ENCODE assay signal across 22 cellular contexts in genomic region chr19:30590596-30591229, GRCh38.
DNase-seq lines count a peak whose midpoint lies in the region; ATAC-seq and TF ChIP-seq lines count a peak whose summit lies in the region.
"Had no signal": no experiment of that assay in that cellular context is flagged by ENCODE, and none has a peak within 500 bp of the region (broad histone marks: within the 10 kb centered on the region; RNA-seq: fewer than 3 reads in every experiment).

No MANE protein-coding gene starts in this region.

- H3K27ac ChIP-seq in temporal lobe (ENCODE audit: low read depth, low read length) = peak overlapping the region; percentile 85
- H3K27ac ChIP-seq in uterus = no peak overlapping the region
- H3K27ac ChIP-seq: BLaER1 treated with 17β-estradiol and CSF1 and Interleukin-3, amounts not matched to agents 10 nM and 100 nM had no signal

- DNase-seq in left ventricle myocardium superior (no peak), cardiac septum (ENCODE audit: low spot score) (no peak), head of caudate nucleus (peak in 41 of 42 donors; percentile 13 to 92 (median 72)), neural crest cell (ENCODE audit: low read depth, low spot score) (no peak), NCI-H2029 treated with DMSO at 0.1 percent for 48 hours (lab: John Stamatoyannopoulos, UW) (no peak), uterus (no peak)
- no peak for DNase-seq in activated T-cell treated with anti-CD3 and anti-CD28 coated beads, Interleukin-2, amount 50 U/mL, for 72 hours
- DNase-seq: 8988T; CD8-positive, alpha-beta T cell; GOT3; Karpas-422; MM.1S; NCI-H1092 treated with DMSO at 0.1 percent for 48 hours; NCI-H2081 treated with DMSO at 0.1 percent for 48 hours; NCI-H446 treated with DMSO at 0.1 percent for 48 hours; PC-3; RPMI8226; SIG-M5 had no signal

- intact Hi-C loops in left ventricle myocardium superior (cut with micrococcal nuclease) = no loop called here
- intact Hi-C loops in cardiac septum (cut with DNase I) = no loop called here
- intact Hi-C loops in head of caudate nucleus (cut with DNase I) = no loop called here
- intact Hi-C loops in uterus (cut with DNase I; ENCODE audit: low total_unique reads) = no loop called here

- H3K36me3 Mint-ChIP-seq in neural crest cell (ENCODE audit: low read depth) = peaks cover 14% of the 10 kb centered on the region
- no peaks in the 10 kb centered on the region for H3K36me3 Mint-ChIP-seq in activated T-cell treated with anti-CD3 and anti-CD28 coated beads, Interleukin-2, amount 50 U/mL, for 72 hours (ENCODE audit: insufficient read depth in 2 of 2)
- H3K36me3 Mint-ChIP-seq: CD8-positive, alpha-beta T cell had no signal

- H3K4me3 Mint-ChIP-seq in neural crest cell = no peak overlapping the region
- H3K4me3 Mint-ChIP-seq in activated T-cell treated with anti-CD3 and anti-CD28 coated beads, Interleukin-2, amount 50 U/mL, for 72 hours = no peak overlapping the region
- H3K4me3 Mint-ChIP-seq: CD8-positive, alpha-beta T cell; IgD-negative memory B cell had no signal

- no peaks in the 10 kb centered on the region for H3K9me3 ChIP-seq in uterus
- H3K9me3 ChIP-seq: BLaER1 treated with 17β-estradiol and CSF1 and Interleukin-3, amounts not matched to agents 10 nM and 100 nM had no signal

- H3K9me3 Mint-ChIP-seq in neural crest cell = peaks cover 2% of the 10 kb centered on the region
- peaks cover 1 to 2% of the 10 kb centered on the region in 2 donors for H3K9me3 Mint-ChIP-seq in activated T-cell treated with anti-CD3 and anti-CD28 coated beads, Interleukin-2, amount 50 U/mL, for 72 hours
- H3K9me3 Mint-ChIP-seq: CD8-positive, alpha-beta T cell had no signal

- peak; percentile 41 for ATAC-seq in left ventricle myocardium superior
- no peak for ATAC-seq in activated T-cell treated with anti-CD3 and anti-CD28 coated beads, Interleukin-2, amount 50 U/mL, for 72 hours (replicated peaks in 1 of 2)
- ATAC-seq: CD8-positive, alpha-beta T cell; HCT116; PC-3 had no signal

- no peaks in the 10 kb centered on the region for H3K27me3 Mint-ChIP-seq in neural crest cell (ENCODE audit: low read depth)
- no peaks in the 10 kb centered on the region for H3K27me3 Mint-ChIP-seq in activated T-cell treated with anti-CD3 and anti-CD28 coated beads, Interleukin-2, amount 50 U/mL, for 72 hours (ENCODE audit: low read depth)
- H3K27me3 Mint-ChIP-seq: IgD-negative memory B cell had no signal

- H3K27me3 ChIP-seq in uterus = no peaks in the 10 kb centered on the region
- H3K27me3 ChIP-seq: BLaER1 treated with 17β-estradiol and CSF1 and Interleukin-3, amounts not matched to agents 10 nM and 100 nM had no signal

- no peak for TF ChIP-seq POLR2A in uterus (IDR thresholded peaks at IDR 0.05)

- no peak overlapping the region for H3K4me3 ChIP-seq in uterus
- H3K4me3 ChIP-seq: BLaER1 treated with 17β-estradiol and CSF1 and Interleukin-3, amounts not matched to agents 10 nM and 100 nM had no signal

- no peaks in the 10 kb centered on the region for H3K36me3 ChIP-seq in uterus
- H3K36me3 ChIP-seq: BLaER1 treated with 17β-estradiol and CSF1 and Interleukin-3, amounts not matched to agents 10 nM and 100 nM had no signal

- TF ChIP-seq CTCF in neural crest cell (conservative IDR thresholded peaks at IDR 0.05) (no peak), uterus (IDR thresholded peaks at IDR 0.05) (no peak)

- H3K4me1 Mint-ChIP-seq in neural crest cell = peaks cover 21% of the 10 kb centered on the region
- H3K4me1 Mint-ChIP-seq in activated T-cell treated with anti-CD3 and anti-CD28 coated beads, Interleukin-2, amount 50 U/mL, for 72 hours (ENCODE audit: low read depth) = no peaks in the 10 kb centered on the region
- H3K4me1 Mint-ChIP-seq: IgD-negative memory B cell had no signal

- H3K4me1 ChIP-seq in uterus = no peaks in the 10 kb centered on the region

- H3K27ac Mint-ChIP-seq in neural crest cell (ENCODE audit: unreplicated experiment) = peak overlapping the region; percentile 43
- no peak overlapping the region for H3K27ac Mint-ChIP-seq in activated T-cell treated with anti-CD3 and anti-CD28 coated beads, Interleukin-2, amount 50 U/mL, for 72 hours
- H3K27ac Mint-ChIP-seq: CD8-positive, alpha-beta T cell had no signal

Comparison
In these comparisons a context has a peak if more than half of its experiments do, and no peak if none do; other contexts are left out.
1. DNase-seq: peak in head of caudate nucleus (41 of 42); none in left ventricle myocardium superior (single experiment), cardiac septum (single experiment), neural crest cell (single experiment), NCI-H2029 treated with DMSO at 0.1 percent for 48 hours (single experiment), uterus (0 of 2) and activated T-cell treated with anti-CD3 and anti-CD28 coated beads, Interleukin-2, amount 50 U/mL, for 72 hours (0 of 2).